In genomic region chrY:14543506-14543905, GRCh38 we compare ENCODE assay signal across 7 cellular contexts. TPM values are rescaled to one million over a fixed set of nuclear protein-coding genes. Genes with fewer than 3 reads are reported as not detected.
"Had no signal": no experiment of that assay in that cellular context is flagged by ENCODE, and none has a peak within 500 bp of the region (broad histone marks: within the 10 kb centered on the region; RNA-seq: fewer than 3 reads in every experiment).

No MANE protein-coding gene starts in this region.

- DNase-seq: H9, HCEC 1CT, KBM-7 had no signal

- H3K9me3 Mint-ChIP-seq: H9, IgD-negative memory B cell had no signal

- H3K36me3 Mint-ChIP-seq: IgD-negative memory B cell had no signal

- ATAC-seq: GM23338 had no signal

- H3K4me3 ChIP-seq: GM23338 had no signal

- H3K4me1 Mint-ChIP-seq: H9, IgD-negative memory B cell had no signal

- H3K4me2 ChIP-seq: GM23338, KMS-11 had no signal

- H2AFZ ChIP-seq: GM23338 had no signal

- H3K27me3 Mint-ChIP-seq: IgD-negative memory B cell had no signal

- H3K4me3 Mint-ChIP-seq: GM23338, H9, IgD-negative memory B cell had no signal

- H3K9ac ChIP-seq: KMS-11 had no signal

- H3K27ac ChIP-seq: KMS-11 had no signal

- H3K27ac Mint-ChIP-seq: GM23338, H9, IgD-negative memory B cell had no signal

RNA-seq across cellular contexts. Expression of gene NLGN4Y, which starts 19.2 kb away (rescaled TPM):
- total RNA-seq: H9, HT-29 had no signal
- polyA plus RNA-seq: IgD-negative memory B cell had no signal
